8 cellular contexts compared by ENCODE assay signal in the genomic region with DNA sequence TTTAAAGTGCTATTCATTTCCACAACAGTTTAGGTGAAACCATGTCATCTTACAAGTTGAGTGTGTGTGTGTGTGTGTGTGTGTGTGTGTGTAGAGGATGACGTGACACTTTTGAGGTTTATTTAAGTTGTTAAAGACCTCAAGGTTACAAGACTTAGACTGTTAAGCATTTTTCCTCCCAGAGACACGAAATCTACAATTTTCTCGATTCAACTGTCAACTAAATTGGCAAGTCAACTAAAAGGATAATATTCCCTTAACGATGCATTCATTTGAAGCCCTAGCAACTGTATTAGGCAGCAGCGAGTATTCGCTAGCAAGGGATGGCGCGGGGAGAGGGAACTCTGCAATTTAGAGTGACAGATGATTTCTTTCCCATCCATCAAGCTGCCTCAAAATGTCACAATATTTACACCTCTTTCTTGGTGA. TPM values are rescaled to one million over a fixed set of nuclear protein-coding genes. Genes with fewer than 3 reads are reported as not detected.
DNase-seq lines count a peak whose midpoint lies in the region; ATAC-seq and TF ChIP-seq lines count a peak whose summit lies in the region.

No MANE protein-coding gene starts in this region.

- H3K27ac Mint-ChIP-seq in endodermal cell: peak overlapping the region; percentile 18
- H3K27ac Mint-ChIP-seq in neural crest cell (ENCODE audit: unreplicated experiment): no peak overlapping the region
- H3K27ac Mint-ChIP-seq in activated naive CD4-positive, alpha-beta T cell treated with anti-CD3 and anti-CD28 coated beads, Interleukin-2, amount 10 ng/mL, durations not matched to agents 7 days and 5 days: no peak overlapping the region

- 0 to 3% methylated on average over 2 to 8 of the region's 8 CpGs for WGBS in endodermal cell (ENCODE audit: insufficient coverage in 1 of 2, insufficient read length in 1 of 2), 2 experiments

- H3K27me3 Mint-ChIP-seq in endodermal cell (ENCODE audit: insufficient read depth) (peaks cover 89% of the 10 kb centered on the region), neural crest cell (ENCODE audit: low read depth) (peaks cover 89% of the 10 kb centered on the region)
- H3K27me3 Mint-ChIP-seq in activated naive CD4-positive, alpha-beta T cell treated with anti-CD3 and anti-CD28 coated beads, Interleukin-2, amount 10 ng/mL, durations not matched to agents 7 days and 5 days: peaks cover 48% of the 10 kb centered on the region

- TF ChIP-seq CTCF in endodermal cell (conservative IDR thresholded peaks at IDR 0.05) (no peak), neural crest cell (conservative IDR thresholded peaks at IDR 0.05) (no peak)

- peaks cover 80% of the 10 kb centered on the region for H3K27me3 ChIP-seq in endodermal cell (ENCODE audit: control insufficient read depth, insufficient read depth, low read length, poor library complexity, severe bottlenecking)

- DNase-seq in NCI-H69 (lab: John Stamatoyannopoulos, UW) (peak; percentile 74), endodermal cell (no peak), neural crest cell (ENCODE audit: low read depth, low spot score) (no peak), OCI-M1 (lab: John Stamatoyannopoulos, UW) (no peak)
- no peak for DNase-seq in activated naive CD4-positive, alpha-beta T cell treated with anti-CD3 and anti-CD28 coated beads, Interleukin-2, amount 10 ng/mL, durations not matched to agents 7 days and 5 days
- DNase-seq in activated CD4-positive, alpha-beta T cell treated with anti-CD3 and anti-CD28 coated beads, Interleukin-2, amount 50 U/mL, for 48 hours: no peak

- H3K36me3 ChIP-seq in ES-I3 (ENCODE audit: insufficient read depth, low read length) (no peaks in the 10 kb centered on the region), endodermal cell (ENCODE audit: control insufficient read depth, insufficient read depth, low read length) (no peaks in the 10 kb centered on the region)

- H3K27ac ChIP-seq in endodermal cell (ENCODE audit: low read depth, low read length): peak overlapping the region; percentile 61

- no peak for ATAC-seq in GM18519 (IDR thresholded peaks at IDR 0.05; ENCODE audit: low FRiP score, unreplicated experiment)

- H3K4me3 Mint-ChIP-seq in endodermal cell: peak overlapping the region; percentile 65
- H3K4me3 Mint-ChIP-seq in neural crest cell: peak overlapping the region; percentile 92
- no peak overlapping the region for H3K4me3 Mint-ChIP-seq in activated naive CD4-positive, alpha-beta T cell treated with anti-CD3 and anti-CD28 coated beads, Interleukin-2, amount 10 ng/mL, durations not matched to agents 7 days and 5 days

- CTCF ChIA-PET in activated naive CD4-positive, alpha-beta T cell treated with anti-CD3 and anti-CD28 coated beads, Interleukin-2, amount 10 ng/mL, durations not matched to agents 7 days and 5 days (lab: Charles Lee): interaction anchor here (1.5 kb wide), 1 partner anchor 13 kb away, joined by 4 read pairs; no protein-coding TSS in a partner anchor

- H3K9me3 Mint-ChIP-seq in endodermal cell: no peaks in the 10 kb centered on the region
- no peaks in the 10 kb centered on the region for H3K9me3 Mint-ChIP-seq in neural crest cell
- H3K9me3 Mint-ChIP-seq in activated naive CD4-positive, alpha-beta T cell treated with anti-CD3 and anti-CD28 coated beads, Interleukin-2, amount 10 ng/mL, durations not matched to agents 7 days and 5 days: peaks cover 3% of the 10 kb centered on the region

- H3K4me3 ChIP-seq in endodermal cell (ENCODE audit: low read length): peak overlapping the region; percentile 90

- H3K9ac ChIP-seq in ES-I3 (ENCODE audit: low read depth, low read length) (peak overlapping the region; percentile 90), endodermal cell (ENCODE audit: extremely low read depth, low read length, poor library complexity, severe bottlenecking) (no peak overlapping the region)

- H3K4me1 Mint-ChIP-seq in endodermal cell: peaks cover 12% of the 10 kb centered on the region
- peaks cover 26% of the 10 kb centered on the region for H3K4me1 Mint-ChIP-seq in neural crest cell
- no peaks in the 10 kb centered on the region for H3K4me1 Mint-ChIP-seq in activated naive CD4-positive, alpha-beta T cell treated with anti-CD3 and anti-CD28 coated beads, Interleukin-2, amount 10 ng/mL, durations not matched to agents 7 days and 5 days

- H3K36me3 Mint-ChIP-seq in endodermal cell (ENCODE audit: low read depth): no peaks in the 10 kb centered on the region
- H3K36me3 Mint-ChIP-seq in neural crest cell (ENCODE audit: low read depth): no peaks in the 10 kb centered on the region
- peaks cover 3% of the 10 kb centered on the region for H3K36me3 Mint-ChIP-seq in activated naive CD4-positive, alpha-beta T cell treated with anti-CD3 and anti-CD28 coated beads, Interleukin-2, amount 10 ng/mL, durations not matched to agents 7 days and 5 days

- no peaks in the 10 kb centered on the region for H3K9me3 ChIP-seq in ES-I3 (ENCODE audit: control insufficient read depth, insufficient read depth, low read length)
- no peaks in the 10 kb centered on the region for H3K9me3 ChIP-seq in endodermal cell (ENCODE audit: control insufficient read depth, low read length)

- H3K4me1 ChIP-seq in ES-I3 (ENCODE audit: insufficient read depth, low read length) (peaks cover 13% of the 10 kb centered on the region), endodermal cell (ENCODE audit: control insufficient read depth, insufficient read depth, low read length) (peaks cover 4% of the 10 kb centered on the region)

RNA-seq across cellular contexts. Expression of a gene that starts 17.6 kb away (rescaled TPM):
- under 1 TPM in 1 of 2 donors, not detected in 1; 0.33 TPM for total RNA-seq in endodermal cell
- 0.82 TPM for polyA plus RNA-seq in endodermal cell (2013, experiment 1 of 2)
- polyA plus RNA-seq in endodermal cell (2013, experiment 2 of 2): 0.75 TPM
- 0.07 and 0.20 TPM in 2 replicates for total RNA-seq in neural crest cell
